8 cellular contexts compared by ENCODE assay signal in the genomic region with DNA sequence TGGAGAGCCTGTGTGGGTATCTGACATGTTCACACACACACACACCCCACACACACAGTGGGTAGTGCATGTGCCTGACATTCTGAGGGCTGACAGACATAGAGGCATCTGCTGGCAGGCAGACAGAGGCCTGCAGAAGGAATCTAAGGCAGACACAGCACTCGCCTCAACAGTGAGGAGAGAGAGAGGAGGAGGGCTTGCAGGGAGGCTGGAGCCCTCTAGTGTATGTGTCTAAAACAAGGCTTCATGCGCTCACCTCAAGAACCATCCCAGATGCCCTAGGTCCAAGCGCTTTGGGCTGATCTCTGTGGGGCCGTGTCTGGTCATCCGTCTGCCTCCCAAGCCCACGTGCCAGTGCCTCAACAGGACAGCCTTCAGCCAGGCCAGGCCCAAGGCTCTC.
DNase-seq lines count a peak whose midpoint lies in the region; ATAC-seq and TF ChIP-seq lines count a peak whose summit lies in the region.
"Not testable (repeated sequence)": the region's sequence is repeated elsewhere in the genome, so short reads cannot be mapped to it uniquely, and the experiment has no call there.

No MANE protein-coding gene starts in this region.

- TF ChIP-seq CTCF in BJ (IDR thresholded peaks at IDR 0.05; ENCODE audit: insufficient read depth, low read depth, low read length) = peak; percentile 35; the same call in 1 of the 2 replicates
- TF ChIP-seq CTCF in left lung (IDR thresholded peaks at IDR 0.05) = not testable (repeated sequence)

- H3K9me3 Mint-ChIP-seq in activated naive CD8-positive, alpha-beta T cell treated with anti-CD3 and anti-CD28 coated beads, Interleukin-2, amount 10 ng/mL, durations not matched to agents 7 days and 5 days = not testable (repeated sequence)

- not testable (repeated sequence) for DNase-seq in BJ (ENCODE audit: low read depth); activated naive CD8-positive, alpha-beta T cell treated with anti-CD3 and anti-CD28 coated beads, Interleukin-2, amount 10 ng/mL, durations not matched to agents 7 days and 5 days; left lung
- DNase-seq in M059J (ENCODE audit: low read depth) = peak; percentile 51
- peak; percentile 42 for DNase-seq in fibroblast of peridontal ligament (ENCODE audit: extremely low read depth)
- DNase-seq in stimulated activated CD4-positive, alpha-beta T cell treated with anti-CD3 and anti-CD28 coated beads, Interleukin-15, amount 100 ng/mL, for 24 hours = peak; percentile 48

- ATAC-seq in GM19463 (IDR thresholded peaks at IDR 0.05; ENCODE audit: unreplicated experiment) = peak; percentile 42
- peak; percentile 100 for ATAC-seq in SK-N-SH treated with all-trans-retinoic acid at 6 μM for 48 hours
- peak; percentile 85 for ATAC-seq in activated naive CD8-positive, alpha-beta T cell treated with anti-CD3 and anti-CD28 coated beads, Interleukin-2, amount 10 ng/mL, durations not matched to agents 7 days and 5 days (ENCODE audit: low read depth)
- peak; percentile 76 for ATAC-seq in left lung

- not testable (repeated sequence) for H3K27ac ChIP-seq in left lung

- not testable (repeated sequence) for H3K27me3 ChIP-seq in BJ (ENCODE audit: control insufficient read depth, insufficient read depth, low read length); left lung

- intact Hi-C loops in left lung (cut with DNase I) = not testable (repeated sequence)

- H3K4me1 ChIP-seq in left lung = not testable (repeated sequence)

- H3K4me3 Mint-ChIP-seq in activated naive CD8-positive, alpha-beta T cell treated with anti-CD3 and anti-CD28 coated beads, Interleukin-2, amount 10 ng/mL, durations not matched to agents 7 days and 5 days = not testable (repeated sequence)

- H3K27me3 Mint-ChIP-seq in activated naive CD8-positive, alpha-beta T cell treated with anti-CD3 and anti-CD28 coated beads, Interleukin-2, amount 10 ng/mL, durations not matched to agents 7 days and 5 days = not testable (repeated sequence)

- H3K4me3 ChIP-seq in BJ (ENCODE audit: low read depth, low read length); left lung: not testable (repeated sequence)

- not testable (repeated sequence) for H3K9me3 ChIP-seq in left lung

- CTCF ChIA-PET in BJ (lab: Yijun Ruan, JAX) = not testable (repeated sequence)

- POLR2A ChIA-PET in BJ (lab: Charles Lee); activated naive CD8-positive, alpha-beta T cell treated with anti-CD3 and anti-CD28 coated beads, Interleukin-2, amount 10 ng/mL, durations not matched to agents 7 days and 5 days (lab: Charles Lee): not testable (repeated sequence)

- not testable (repeated sequence) for H3K36me3 Mint-ChIP-seq in activated naive CD8-positive, alpha-beta T cell treated with anti-CD3 and anti-CD28 coated beads, Interleukin-2, amount 10 ng/mL, durations not matched to agents 7 days and 5 days

- not testable (repeated sequence) for H3K27ac Mint-ChIP-seq in activated naive CD8-positive, alpha-beta T cell treated with anti-CD3 and anti-CD28 coated beads, Interleukin-2, amount 10 ng/mL, durations not matched to agents 7 days and 5 days

- H3K36me3 ChIP-seq in BJ (ENCODE audit: control insufficient read depth, insufficient read depth, low read length); left lung: not testable (repeated sequence)

- H3K4me1 Mint-ChIP-seq in activated naive CD8-positive, alpha-beta T cell treated with anti-CD3 and anti-CD28 coated beads, Interleukin-2, amount 10 ng/mL, durations not matched to agents 7 days and 5 days = not testable (repeated sequence)

Comparison
In these comparisons a context has a peak if more than half of its experiments do, and no peak if none do; other contexts are left out.
1. ATAC-seq: peak in every context shown above with its lines; median percentile 100 in SK-N-SH treated with all-trans-retinoic acid at 6 μM for 48 hours; 85 in activated naive CD8-positive, alpha-beta T cell treated with anti-CD3 and anti-CD28 coated beads, Interleukin-2, amount 10 ng/mL, durations not matched to agents 7 days and 5 days; 76 in left lung; 42 in GM19463.